ENCODE assay signal across 8 cellular contexts in genomic region chr3:52892625-52893311, GRCh38.
DNase-seq lines count a peak whose midpoint lies in the region; ATAC-seq and TF ChIP-seq lines count a peak whose summit lies in the region.

No MANE protein-coding gene starts in this region.

- H3K27ac Mint-ChIP-seq in effector memory CD8-positive, alpha-beta T cell, result peak overlapping the region; percentile 87 to 92

- ATAC-seq in effector memory CD8-positive, alpha-beta T cell (replicated peaks), result peak; percentile 19
- ATAC-seq in GM21360 (IDR thresholded peaks at IDR 0.05; ENCODE audit: unreplicated experiment), result no peak

- no peaks in the 10 kb centered on the region for H3K27me3 Mint-ChIP-seq in effector memory CD8-positive, alpha-beta T cell

- no peak overlapping the region for H3K27ac ChIP-seq in caudate nucleus (ENCODE audit: low read depth, low read length)

- no peaks in the 10 kb centered on the region for H3K9me3 Mint-ChIP-seq in effector memory CD8-positive, alpha-beta T cell

- peaks cover 4% of the 10 kb centered on the region for H3K36me3 Mint-ChIP-seq in effector memory CD8-positive, alpha-beta T cell (ENCODE audit: insufficient read depth)

- DNase-seq in GM13977 (ENCODE audit: low spot score) (peak; percentile 60), T-helper 22 cell (ENCODE audit: low read depth) (peak; percentile 40), caudate nucleus (lab: John Stamatoyannopoulos, UW) (no peak), NCI-H1694 treated with DMSO at 0.1 percent for 48 hours (lab: John Stamatoyannopoulos, UW) (no peak), NCI-H1105 (lab: John Stamatoyannopoulos, UW) (no peak)
- DNase-seq in effector memory CD8-positive, alpha-beta T cell, result peak; percentile 19 to 44 (median 26)
- DNase-seq in stimulated activated CD4-positive, alpha-beta T cell treated with anti-CD3 and anti-CD28 coated beads, Interleukin-4, amount 100 ng/mL, for 24 hours, result peak; percentile 33

- peaks cover 63 to 75% of the 10 kb centered on the region in 2 donors for H3K4me1 Mint-ChIP-seq in effector memory CD8-positive, alpha-beta T cell (ENCODE audit: low read depth in 2 of 2)

- in situ Hi-C loops in GM13977 (cut with MboI; ENCODE audit: low pct_unique_long_range_greater_than_20kb, low sequenced_read_pairs, unreplicated experiment), result no loop called here

- peak overlapping the region; percentile 82 to 84 for H3K4me3 Mint-ChIP-seq in effector memory CD8-positive, alpha-beta T cell

- TF ChIP-seq CTCF in GM13977 (IDR thresholded peaks at IDR 0.05; ENCODE audit: extremely low read depth, insufficient read depth, missing control alignments), result no peak

Comparison
In these comparisons a context has a peak if more than half of its experiments do, and no peak if none do; other contexts are left out.
1. DNase-seq: peak in GM13977 (single experiment), T-helper 22 cell (single experiment), effector memory CD8-positive, alpha-beta T cell (3 of 3) and stimulated activated CD4-positive, alpha-beta T cell treated with anti-CD3 and anti-CD28 coated beads, Interleukin-4, amount 100 ng/mL, for 24 hours (single experiment); none in caudate nucleus (0 of 61), NCI-H1694 treated with DMSO at 0.1 percent for 48 hours (single experiment) and NCI-H1105 (single experiment).